In genomic region chrX:101219116-101219839, GRCh38 we compare ENCODE assay signal across 14 cellular contexts. TPM values are rescaled to one million over a fixed set of nuclear protein-coding genes. Genes with fewer than 3 reads are reported as not detected.
DNase-seq lines count a peak whose midpoint lies in the region; ATAC-seq, FAIRE-seq and TF ChIP-seq lines count a peak whose summit lies in the region.
"Had no signal": no experiment of that assay in that cellular context is flagged by ENCODE, and none has a peak within 500 bp of the region (broad histone marks: within the 10 kb centered on the region; RNA-seq: fewer than 3 reads in every experiment).

Gene DRP2, plus strand, starts transcription at chrX:101219786. Its CDS starts 11,862 bp downstream, at chrX:101231648.

- no peaks in the 10 kb centered on the region for H3K36me3 ChIP-seq in CD4-positive, CD25-positive, alpha-beta regulatory T cell (ENCODE audit: control insufficient read depth, insufficient read depth, low read length)
- no peaks in the 10 kb centered on the region for H3K36me3 ChIP-seq in H1 (ENCODE audit: control insufficient read depth in 2 of 4, insufficient read depth in 4 of 4, low read length in 3 of 4)
- H3K36me3 ChIP-seq: ovary had no signal

- H3K9me3 Mint-ChIP-seq in CD4-positive, CD25-positive, alpha-beta regulatory T cell: no peaks in the 10 kb centered on the region
- H3K9me3 Mint-ChIP-seq in neural crest cell (no peaks in the 10 kb centered on the region), CD14-positive monocyte (peaks cover 0 to 2% (median 0%) of the 10 kb centered on the region in 7 donors)
- H3K9me3 Mint-ChIP-seq: T-helper 2 cell treated with Interferon-gamma antibody and Interleukin-4, amounts not matched to agents 5 μg/mL and 100 μg/mL, for 36 hours had no signal

- H3K4me3 Mint-ChIP-seq in CD4-positive, CD25-positive, alpha-beta regulatory T cell: peak within 1 kb of the TSS in 3 of 4 donors; percentile 11 to 93 (median 69)
- H3K4me3 Mint-ChIP-seq in neural crest cell: peak within 1 kb of the TSS; percentile 56
- peak within 1 kb of the TSS in 1 of 2 donors; percentile 57 for H3K4me3 Mint-ChIP-seq in CD14-positive monocyte
- H3K4me3 Mint-ChIP-seq: T-helper 2 cell treated with Interferon-gamma antibody and Interleukin-4, amounts not matched to agents 5 μg/mL and 100 μg/mL, for 36 hours had no signal

- H3K79me1 ChIP-seq in H1 (ENCODE audit: low read depth, low read length): no peaks in the 10 kb centered on the region

- intact Hi-C loops in CD14-positive monocyte (cut with micrococcal nuclease): no loop called here

- TF ChIP-seq RAD21 in H1 (IDR thresholded peaks at IDR 0.05 in 1 of 2, conservative IDR thresholded peaks at IDR 0.05 in 1 of 2; ENCODE audit: low read depth in 2 of 2, low read length in 2 of 2): no peak

- H3K9ac ChIP-seq in H1 (replicated peaks in 1 of 4; ENCODE audit: extremely low read depth in 1 of 4, low read depth in 3 of 4, low read length in 3 of 4): no peak within 1 kb of the TSS

- H3K4ac ChIP-seq in H1 (replicated peaks; ENCODE audit: insufficient read length, low read depth, low read length): no peak within 1 kb of the TSS

- H2AK5ac ChIP-seq in H1 (ENCODE audit: low read depth, low read length): no peak within 1 kb of the TSS

- no peak for TF ChIP-seq EP300 in H1 (IDR thresholded peaks at IDR 0.05; ENCODE audit: borderline replicate concordance in 1 of 2, low read depth in 2 of 2, low read length in 2 of 2)

- H3K4me1 ChIP-seq in CD4-positive, CD25-positive, alpha-beta regulatory T cell (ENCODE audit: control insufficient read depth, insufficient read depth, low read length, poor library complexity, severe bottlenecking): no peaks in the 10 kb centered on the region
- H3K4me1 ChIP-seq in H1 (replicated peaks in 1 of 4; ENCODE audit: control insufficient read depth in 3 of 4, insufficient read depth in 4 of 4, low read length in 3 of 4): peaks cover 0 to 3% (median 1%) of the 10 kb centered on the region in 4 experiments; a peak in 3 of 7 replicates

- no peak for TF ChIP-seq POLR2A in H1 (IDR thresholded peaks at IDR 0.05; ENCODE audit: control extremely low read depth in 1 of 2, low read depth in 2 of 2, low read length in 2 of 2)

- H2BK20ac ChIP-seq in H1 (ENCODE audit: low read length): no peak within 1 kb of the TSS

- whole genome bisulfite sequencing in H1 (ENCODE audit: extremely low coverage in 1 of 2, insufficient coverage in 1 of 2, insufficient read length in 1 of 2, insufficient replicate concordance in 2 of 2, low coverage in 1 of 2, low lambda C conversion rate in 2 of 2, missing lambda C conversion rate in 1 of 2), 2 experiments: 86% methylated on average over 4 of the region's 7 CpGs; no CpG with 5 or more reads in 1 of the 2 experiments

- POLR2A ChIA-PET in H1 (lab: Charles Lee; ENCODE audit: partially characterized antibody): no interaction called here

- ATAC-seq in CD4-positive, CD25-positive, alpha-beta regulatory T cell (ENCODE audit: low read depth in 2 of 2): no peak
- no peak for ATAC-seq in HG02870 (IDR thresholded peaks at IDR 0.05; ENCODE audit: unreplicated experiment)
- ATAC-seq: esophagus mucosa had no signal

- H3K23me2 ChIP-seq in H1 (ENCODE audit: low read depth, low read length): no peaks in the 10 kb centered on the region

- H3K27ac Mint-ChIP-seq in CD4-positive, CD25-positive, alpha-beta regulatory T cell: peak within 1 kb of the TSS in 2 of 3 donors; percentile 83 to 88
- H3K27ac Mint-ChIP-seq in neural crest cell (ENCODE audit: unreplicated experiment) (peak within 1 kb of the TSS; percentile 47), CD14-positive monocyte (peak within 1 kb of the TSS in 1 of 7 donors; percentile 21)
- H3K27ac Mint-ChIP-seq: T-helper 2 cell treated with Interferon-gamma antibody and Interleukin-4, amounts not matched to agents 5 μg/mL and 100 μg/mL, for 36 hours had no signal

- peaks cover 0 to 24% (median 11%) of the 10 kb centered on the region in 4 donors for H3K4me1 Mint-ChIP-seq in CD4-positive, CD25-positive, alpha-beta regulatory T cell
- peaks cover 17% of the 10 kb centered on the region for H3K4me1 Mint-ChIP-seq in neural crest cell
- peaks cover 4% of the 10 kb centered on the region for H3K4me1 Mint-ChIP-seq in CD14-positive monocyte

- H4K5ac ChIP-seq in H1 (ENCODE audit: insufficient read length, low read depth, low read length): no peak within 1 kb of the TSS

- DNase-seq in CD4-positive, CD25-positive, alpha-beta regulatory T cell: no peak
- DNase-seq in M059J (ENCODE audit: low read depth) (peak; percentile 66), H1 (ENCODE audit: low read depth in 1 of 2, low spot score in 2 of 2) (peak in 1 of 2 experiments; percentile 42), neural crest cell (ENCODE audit: low read depth, low spot score) (no peak), CD1c-positive myeloid dendritic cell (ENCODE audit: extremely low spot score) (no peak), CD14-positive monocyte (ENCODE audit: low spot score) (no peak)
- no peak for DNase-seq in stimulated activated CD4-positive, alpha-beta T cell treated with anti-CD3 and anti-CD28 coated beads, Interleukin-4, amount 100 ng/mL, for 24 hours
- DNase-seq: Calu3, kidney glomerular epithelial cell, NCI-H1105 treated with DMSO at 0.1 percent for 48 hours had no signal

- H3K27me3 Mint-ChIP-seq in CD4-positive, CD25-positive, alpha-beta regulatory T cell: no peaks in the 10 kb centered on the region
- H3K27me3 Mint-ChIP-seq in neural crest cell (ENCODE audit: low read depth) (no peaks in the 10 kb centered on the region), CD14-positive monocyte (ENCODE audit: low read depth in 3 of 3) (peaks cover 2 to 9% (median 8%) of the 10 kb centered on the region in 3 donors)

- no peaks in the 10 kb centered on the region for H3K27me3 ChIP-seq in CD4-positive, CD25-positive, alpha-beta regulatory T cell (ENCODE audit: control insufficient read depth, insufficient read depth, low read length)
- H3K27me3 ChIP-seq in H1 (replicated peaks in 1 of 4; ENCODE audit: control insufficient read depth in 3 of 4, extremely low read depth in 1 of 4, insufficient read depth in 3 of 4, low read length in 3 of 4): no peaks in the 10 kb centered on the region
- H3K27me3 ChIP-seq: ovary had no signal

- H2BK120ac ChIP-seq in H1 (replicated peaks; ENCODE audit: low read depth, low read length): no peak within 1 kb of the TSS

- H3K4me3 ChIP-seq in CD4-positive, CD25-positive, alpha-beta regulatory T cell (ENCODE audit: low read depth, low read length): no peak within 1 kb of the TSS
- no peak within 1 kb of the TSS for H3K4me3 ChIP-seq in H1 (ENCODE audit: extremely low read depth in 1 of 4, insufficient read depth in 2 of 4, low read depth in 3 of 4, low read length in 4 of 4)
- H3K4me3 ChIP-seq: ovary had no signal

- no peaks in the 10 kb centered on the region for H3K36me3 Mint-ChIP-seq in CD4-positive, CD25-positive, alpha-beta regulatory T cell
- H3K36me3 Mint-ChIP-seq in neural crest cell (ENCODE audit: low read depth) (no peaks in the 10 kb centered on the region), CD14-positive monocyte (no peaks in the 10 kb centered on the region)

- no peak for FAIRE-seq in H1 (lab: Jason Lieb, UNC)

- no peak within 1 kb of the TSS for H3K14ac ChIP-seq in H1 (ENCODE audit: insufficient read length)

- H3K56ac ChIP-seq in H1 (replicated peaks; ENCODE audit: insufficient read length, low read depth, low read length): no peak within 1 kb of the TSS

- H3K27ac ChIP-seq in CD4-positive, CD25-positive, alpha-beta regulatory T cell (ENCODE audit: insufficient read depth, low read length, poor library complexity, severe bottlenecking): no peak within 1 kb of the TSS
- H3K27ac ChIP-seq in H1 (ENCODE audit: low read depth, low read length): no peak within 1 kb of the TSS
- H3K27ac ChIP-seq: ovary had no signal

- TF ChIP-seq CTCF in H1 (IDR thresholded peaks at IDR 0.05; ENCODE audit: control extremely low read depth in 1 of 3, insufficient read depth in 1 of 3, low read depth in 1 of 3, low read length in 3 of 3) (no peak), neural crest cell (conservative IDR thresholded peaks at IDR 0.05) (no peak), CD14-positive monocyte (IDR thresholded peaks at IDR 0.05) (no peak)

- no peak within 1 kb of the TSS for H3K23ac ChIP-seq in H1 (ENCODE audit: insufficient read length)

- H4K8ac ChIP-seq in H1 (ENCODE audit: extremely low read depth, insufficient read depth, low read length): no peak within 1 kb of the TSS

- H4K91ac ChIP-seq in H1 (replicated peaks; ENCODE audit: insufficient read length, low read length): no peak within 1 kb of the TSS

- CTCF ChIA-PET in H1 (lab: Charles Lee; ENCODE audit: partially characterized antibody): interaction anchor here (1.5 kb wide), 1 partner anchor 10 kb away, joined by 4 read pairs; no protein-coding TSS in a partner anchor

- H2BK12ac ChIP-seq in H1 (ENCODE audit: low read depth, low read length): no peak within 1 kb of the TSS

- no peak within 1 kb of the TSS for H2BK5ac ChIP-seq in H1 (ENCODE audit: low read depth, low read length)

- no peaks in the 10 kb centered on the region for H4K20me1 ChIP-seq in H1 (replicated peaks in 1 of 2; ENCODE audit: control insufficient read depth in 1 of 2, insufficient read depth in 2 of 2, low read length in 2 of 2)

- no peak within 1 kb of the TSS for H3K4me2 ChIP-seq in H1 (ENCODE audit: insufficient read depth in 1 of 2, low read depth in 2 of 2, low read length in 2 of 2)

- H3K18ac ChIP-seq in H1 (ENCODE audit: extremely low read depth, low read length): no peak within 1 kb of the TSS

- no peaks in the 10 kb centered on the region for H3K9me3 ChIP-seq in CD4-positive, CD25-positive, alpha-beta regulatory T cell (ENCODE audit: control insufficient read depth in 2 of 2, low read length in 2 of 2)
- no peaks in the 10 kb centered on the region for H3K9me3 ChIP-seq in H1 (ENCODE audit: insufficient read depth in 2 of 2, low read depth in 1 of 2, low read length in 1 of 2)
- H3K9me3 ChIP-seq: ovary had no signal

- H3K79me2 ChIP-seq in H1 (ENCODE audit: control insufficient read depth in 1 of 2, insufficient read depth in 2 of 2, low read length in 2 of 2): no peaks in the 10 kb centered on the region

- peak within 1 kb of the TSS; percentile 88 for H2AFZ ChIP-seq in H1 (ENCODE audit: low read length)

- no peak within 1 kb of the TSS for H2BK15ac ChIP-seq in H1 (ENCODE audit: low read length)

RNA-seq across cellular contexts. Expression of gene DRP2, which starts in this region (rescaled TPM):
- total RNA-seq in CD4-positive, CD25-positive, alpha-beta regulatory T cell: 0.47 TPM
- polyA plus RNA-seq in CD4-positive, CD25-positive, alpha-beta regulatory T cell: under 1 TPM in 3 of 4 donors, not detected in 1; 0.02 to 0.36 (median 0.10) TPM
- 0.42 and 0.44 TPM in 2 replicates for total RNA-seq in M059J (2014; rRNA removed; shearing (Covaris generic))
- total RNA-seq in H1 (2021; fragmentation: NEBNext Ultra II Directional; extraction: Animal tissue kit (Norgen Biotek cat#: 25700)): 0.20 and 0.25 TPM in 2 replicates
- 0.18 and 0.24 TPM in 2 replicates for polyA plus RNA-seq in H1 (2011; rRNA removed)
- 0.22 TPM for polyA plus RNA-seq in H1 (2011; cell fraction: cytosol; rRNA removed)
- polyA plus RNA-seq in H1 (2011; cell fraction: nucleus; rRNA removed): 0.88 TPM
- polyA plus RNA-seq in H1 (2012, experiment 1 of 2): 0.27 to 0.40 TPM (median 0.35 TPM) in 4 replicates
- not detected for polyA plus RNA-seq in H1 (2012, experiment 2 of 2)
- 0.16 TPM for polyA plus RNA-seq in H1 (2013, experiment 1 of 2)
- polyA plus RNA-seq in H1 (2013, experiment 2 of 2): 0.17 TPM
- polyA minus RNA-seq in H1 (2011; rRNA and poly(A)+ RNA removed): 0.56 and 0.63 TPM in 2 replicates
- 0.22 TPM for polyA minus RNA-seq in H1 (2011; cell fraction: cytosol; rRNA and poly(A)+ RNA removed)
- polyA minus RNA-seq in H1 (2011; cell fraction: nucleus; rRNA and poly(A)+ RNA removed): 0.80 TPM
- 2.4 and 2.9 TPM in 2 replicates for total RNA-seq in neural crest cell
- not detected for polyA plus RNA-seq in CD14-positive monocyte

Comparison
In these comparisons a context has a peak if more than half of its experiments do, and no peak if none do; other contexts are left out.
1. Peak in DNase-seq in M059J; RNA of the gene not detected or under 1 TPM.